8 cellular contexts compared by ENCODE assay signal in genomic region chr17:4365103-4365627, GRCh38. TPM values are rescaled to one million over a fixed set of nuclear protein-coding genes. Genes with fewer than 3 reads are reported as not detected.
A peak's percentile ranks its signal among the peaks of the same experiment; 100 is the strongest.
DNase-seq lines count a peak whose midpoint lies in the region; ATAC-seq and TF ChIP-seq lines count a peak whose summit lies in the region.

No MANE protein-coding gene starts in this region.

- H3K36me3 ChIP-seq in KMS-11 (ENCODE audit: insufficient read depth) (no peaks in the 10 kb centered on the region), Panc1 (ENCODE audit: control insufficient read depth, insufficient read depth, low read length) (no peaks in the 10 kb centered on the region; the same call in 1 of the 2 replicates), esophagus muscularis mucosa (peaks cover 0 to 7% (median 4%) of the 10 kb centered on the region in 4 donors), muscle layer of colon (ENCODE audit: insufficient read depth, low read length) (no peaks in the 10 kb centered on the region)

- TF ChIP-seq EP300 in esophagus muscularis mucosa (IDR thresholded peaks at IDR 0.05) = no peak

- H3K4me1 Mint-ChIP-seq in activated T-cell treated with anti-CD3 and anti-CD28 coated beads, Interleukin-2, amount 50 U/mL, for 72 hours (ENCODE audit: low read depth) = peaks cover 46% of the 10 kb centered on the region

- CTCF ChIA-PET in Panc1 (lab: Charles Lee) = no interaction called here

- no peak for TF ChIP-seq CTCF in KMS-11 (conservative IDR thresholded peaks at IDR 0.05; ENCODE audit: low read depth, low read length)
- TF ChIP-seq CTCF in Panc1 (IDR thresholded peaks at IDR 0.05) = no peak
- TF ChIP-seq CTCF in esophagus muscularis mucosa (IDR thresholded peaks at IDR 0.05) = no peak

- H3K27ac ChIP-seq in KMS-11 = peak overlapping the region; percentile 74
- peak overlapping the region; percentile 87 for H3K27ac ChIP-seq in Panc1 (ENCODE audit: low read length)
- peak overlapping the region; percentile 97 to 99 (median 98) for H3K27ac ChIP-seq in esophagus muscularis mucosa (replicated peaks in 1 of 4)
- H3K27ac ChIP-seq in muscle layer of colon (ENCODE audit: low read depth, low read length) = peak overlapping the region; percentile 98

- BruUV-seq in Panc1 (replicated peaks; lab: Mats Ljungman, UMichigan) = no TSS peak

- no peaks in the 10 kb centered on the region for H3K9me3 Mint-ChIP-seq in activated T-cell treated with anti-CD3 and anti-CD28 coated beads, Interleukin-2, amount 50 U/mL, for 72 hours

- ATAC-seq in GM21717 (IDR thresholded peaks at IDR 0.05; ENCODE audit: unreplicated experiment) (peak; percentile 40), Panc1 (peak; percentile 81)
- peak; percentile 70 to 74 for ATAC-seq in activated T-cell treated with anti-CD3 and anti-CD28 coated beads, Interleukin-2, amount 50 U/mL, for 72 hours (replicated peaks in 1 of 2)

- H3K27me3 ChIP-seq in KMS-11 (ENCODE audit: insufficient read depth, low read depth) (no peaks in the 10 kb centered on the region), Panc1 (ENCODE audit: control insufficient read depth, insufficient read depth, low read length) (no peaks in the 10 kb centered on the region), esophagus muscularis mucosa (peaks cover 0 to 4% (median 0%) of the 10 kb centered on the region in 4 donors), muscle layer of colon (ENCODE audit: control insufficient read depth in 1 of 2, insufficient read depth in 2 of 2, low read length in 2 of 2) (no peaks in the 10 kb centered on the region)

- no peaks in the 10 kb centered on the region for H3K9me3 ChIP-seq in Panc1 (ENCODE audit: control insufficient read depth, insufficient read depth, low read depth, low read length)
- H3K9me3 ChIP-seq in esophagus muscularis mucosa = no peaks in the 10 kb centered on the region
- H3K9me3 ChIP-seq in muscle layer of colon (ENCODE audit: low read length) = no peaks in the 10 kb centered on the region

- DNase-seq in DMS114 treated with DMSO at 0.1 percent for 48 hours (lab: John Stamatoyannopoulos, UW; ENCODE audit: unreplicated experiment) (peak; percentile 87), Panc1 (ENCODE audit: low read depth, low spot score) (peak; percentile 82), esophagus muscularis mucosa (ENCODE audit: extremely low spot score) (peak; percentile 97)
- DNase-seq in activated T-cell treated with anti-CD3 and anti-CD28 coated beads, Interleukin-2, amount 50 U/mL, for 72 hours = peak; percentile 88 to 92
- peak; percentile 92 for DNase-seq in stimulated activated CD8-positive, alpha-beta memory T cell treated with anti-CD3 and anti-CD28 coated beads, Interleukin-4, amount 100 ng/mL, for 48 hours

- peaks cover 7% of the 10 kb centered on the region; the same call in 1 of the 2 replicates for H4K20me1 ChIP-seq in KMS-11 (ENCODE audit: insufficient read depth)

- 0% methylated on average over 11 of the region's 38 CpGs for WGBS in esophagus muscularis mucosa

- H3K79me2 ChIP-seq in KMS-11 (ENCODE audit: insufficient read depth, low read depth) = peaks cover 58% of the 10 kb centered on the region

- POLR2A ChIA-PET in Panc1 (lab: Charles Lee) = no interaction called here

- H3K4me2 ChIP-seq in KMS-11 = peak overlapping the region; percentile 56

- H3K27me3 Mint-ChIP-seq in activated T-cell treated with anti-CD3 and anti-CD28 coated beads, Interleukin-2, amount 50 U/mL, for 72 hours (ENCODE audit: low read depth) = no peaks in the 10 kb centered on the region

- intact Hi-C loops in Panc1 (cut with micrococcal nuclease; ENCODE audit: unreplicated experiment) (no loop called here), esophagus muscularis mucosa (cut with DNase I) (no loop called here)

- peaks cover 4 to 9% of the 10 kb centered on the region in 2 donors for H3K36me3 Mint-ChIP-seq in activated T-cell treated with anti-CD3 and anti-CD28 coated beads, Interleukin-2, amount 50 U/mL, for 72 hours (ENCODE audit: insufficient read depth in 2 of 2)

- no peak overlapping the region for H3K4me3 ChIP-seq in KMS-11 (IDR thresholded peaks at IDR 0.05; ENCODE audit: insufficient read depth, low read depth, low read length)
- peak overlapping the region; percentile 72 to 79 for H3K4me3 ChIP-seq in Panc1 (ENCODE audit: low read depth in 2 of 2, low read length in 2 of 2)
- peak overlapping the region; percentile 85 to 100 (median 92) for H3K4me3 ChIP-seq in esophagus muscularis mucosa
- peak overlapping the region; percentile 69 to 99 for H3K4me3 ChIP-seq in muscle layer of colon (ENCODE audit: low read depth in 1 of 2, low read length in 2 of 2)

- H3K9ac ChIP-seq in KMS-11 = peak overlapping the region; percentile 72
- peak overlapping the region; percentile 3 for H3K9ac ChIP-seq in muscle layer of colon (ENCODE audit: low read length)

- no peak overlapping the region for H2AFZ ChIP-seq in KMS-11 (ENCODE audit: low read depth)

- in situ Hi-C loops in Panc1 (cut with HindIII; ENCODE audit: low pct_unique_long_range_greater_than_20kb, low sequenced_read_pairs) = no loop called here

- H3K27ac Mint-ChIP-seq in activated T-cell treated with anti-CD3 and anti-CD28 coated beads, Interleukin-2, amount 50 U/mL, for 72 hours = peak overlapping the region; percentile 90

- TF ChIP-seq POLR2A in esophagus muscularis mucosa (IDR thresholded peaks at IDR 0.05; ENCODE audit: low read depth) = peak; percentile 38

- H3K4me1 ChIP-seq in KMS-11 (ENCODE audit: low read depth, poor library complexity, severe bottlenecking) (peaks cover 52% of the 10 kb centered on the region), Panc1 (ENCODE audit: control insufficient read depth, insufficient read depth, low read length) (0 out of 2 replicates have a peak, but pooled peaks cover 3% of the 10 kb centered on the region), esophagus muscularis mucosa (peaks cover 23 to 56% (median 54%) of the 10 kb centered on the region in 4 donors), muscle layer of colon (ENCODE audit: insufficient read depth, low read length) (peaks cover 14% of the 10 kb centered on the region)

- H3K4me3 Mint-ChIP-seq in activated T-cell treated with anti-CD3 and anti-CD28 coated beads, Interleukin-2, amount 50 U/mL, for 72 hours = peak overlapping the region; percentile 93 to 96

RNA-seq across cellular contexts. Expression of gene UBE2G1, which starts 1.3 kb away (rescaled TPM):
- total RNA-seq in Panc1 (2021; ENCODE audit: unreplicated experiment) (119 TPM), esophagus muscularis mucosa (10 to 100 TPM; 53.7 to 84.3 (median 61.2) TPM)
- 87.2 TPM for polyA plus RNA-seq in Panc1 (2012; ENCODE audit: insufficient read length)
- 10 to 100 TPM; 64.2 to 64.3 TPM for total RNA-seq in activated T-cell treated with anti-CD3 and anti-CD28 coated beads, Interleukin-2, amount 50 U/mL, for 72 hours
